In genomic region chr4:153622778-153623240, GRCh38 we compare ENCODE assay signal across 17 cellular contexts.
DNase-seq lines count a peak whose midpoint lies in the region; ATAC-seq and TF ChIP-seq lines count a peak whose summit lies in the region.
"Had no signal": no experiment of that assay in that cellular context is flagged by ENCODE, and none has a peak within 500 bp of the region (broad histone marks: within the 10 kb centered on the region; RNA-seq: fewer than 3 reads in every experiment).

No MANE protein-coding gene starts in this region.

- no peak overlapping the region for H2AFZ ChIP-seq in MM.1S (ENCODE audit: low read length)

- peak overlapping the region; percentile 17; the same call in 1 of the 2 replicates for H3K4me2 ChIP-seq in MM.1S (ENCODE audit: low read depth, low read length)
- H3K4me2 ChIP-seq: smooth muscle cell had no signal

- H3F3A ChIP-seq in MM.1S (ENCODE audit: insufficient read depth, low read length): no peaks in the 10 kb centered on the region

- no peaks in the 10 kb centered on the region for H3K9me3 ChIP-seq in CD4-positive, CD25-positive, alpha-beta regulatory T cell (ENCODE audit: control insufficient read depth in 2 of 2, low read length in 2 of 2)
- H3K9me3 ChIP-seq in MM.1S (replicated peaks; ENCODE audit: insufficient read depth, low read length): no peaks in the 10 kb centered on the region

- TF ChIP-seq CTCF in MM.1S (IDR thresholded peaks at IDR 0.05; ENCODE audit: low read length): no peak

- no peak for ATAC-seq in CD4-positive, CD25-positive, alpha-beta regulatory T cell (ENCODE audit: low read depth in 2 of 2)
- peak; percentile 48 to 60 for ATAC-seq in activated naive CD4-positive, alpha-beta T cell treated with anti-CD3 and anti-CD28 coated beads, Interleukin-2, amount 50 U/mL, for 72 hours
- ATAC-seq in HG02588 (IDR thresholded peaks at IDR 0.05; ENCODE audit: unreplicated experiment) (no peak), GM21390 (IDR thresholded peaks at IDR 0.05; ENCODE audit: unreplicated experiment) (no peak)
- ATAC-seq: HCT116 had no signal

- H3K9me3 Mint-ChIP-seq in CD4-positive, CD25-positive, alpha-beta regulatory T cell: no peaks in the 10 kb centered on the region
- no peaks in the 10 kb centered on the region for H3K9me3 Mint-ChIP-seq in activated naive CD4-positive, alpha-beta T cell treated with anti-CD3 and anti-CD28 coated beads, Interleukin-2, amount 50 U/mL, for 72 hours
- H3K9me3 Mint-ChIP-seq: activated CD4-positive, alpha-beta T cell treated with anti-CD3 and anti-CD28 coated beads, Interleukin-2, amount 10 ng/mL, durations not matched to agents 7 days and 5 days; central memory CD8-positive, alpha-beta T cell had no signal

- H4K20me1 ChIP-seq in MM.1S (ENCODE audit: insufficient read depth, low read length): no peaks in the 10 kb centered on the region

- H3K36me3 Mint-ChIP-seq in CD4-positive, CD25-positive, alpha-beta regulatory T cell: peaks cover 63% of the 10 kb centered on the region
- H3K36me3 Mint-ChIP-seq in activated naive CD4-positive, alpha-beta T cell treated with anti-CD3 and anti-CD28 coated beads, Interleukin-2, amount 50 U/mL, for 72 hours: peaks cover 14 to 25% of the 10 kb centered on the region in 2 donors

- DNase-seq in CD4-positive, CD25-positive, alpha-beta regulatory T cell: no peak
- DNase-seq in MM.1S (no peak), pons (ENCODE audit: low spot score) (peak; percentile 26), substantia nigra (lab: John Stamatoyannopoulos, UW) (no peak), NCI-H82 treated with DMSO at 0.1 percent for 48 hours (lab: John Stamatoyannopoulos, UW; ENCODE audit: unreplicated experiment) (no peak)
- DNase-seq in activated naive CD4-positive, alpha-beta T cell treated with anti-CD3 and anti-CD28 coated beads, Interleukin-2, amount 50 U/mL, for 72 hours (ENCODE audit: low spot score in 2 of 2): no peak
- DNase-seq: activated CD4-positive, alpha-beta T cell treated with anti-CD3 and anti-CD28 coated beads, Interleukin-2, amount 10 ng/mL, durations not matched to agents 7 days and 5 days; KBM-7; mesendoderm; NCI-H1417; NCI-H446 treated with DMSO at 0.1 percent for 48 hours; nucleus accumbens had no signal

- peak overlapping the region in 2 of 3 donors; percentile 4 to 75 for H3K27ac Mint-ChIP-seq in CD4-positive, CD25-positive, alpha-beta regulatory T cell
- peak overlapping the region; percentile 75 to 94 for H3K27ac Mint-ChIP-seq in activated naive CD4-positive, alpha-beta T cell treated with anti-CD3 and anti-CD28 coated beads, Interleukin-2, amount 50 U/mL, for 72 hours

- no peaks in the 10 kb centered on the region for H3K9me2 ChIP-seq in MM.1S (replicated peaks; ENCODE audit: insufficient read depth, low read length)

- H3K36me3 ChIP-seq in CD4-positive, CD25-positive, alpha-beta regulatory T cell (ENCODE audit: control insufficient read depth, insufficient read depth, low read length): peaks cover 93% of the 10 kb centered on the region
- H3K36me3 ChIP-seq in MM.1S (replicated peaks; ENCODE audit: insufficient read depth, low read length): no peaks in the 10 kb centered on the region

- no peak overlapping the region for H3K9ac ChIP-seq in MM.1S (ENCODE audit: low read length)

- H3K4me3 Mint-ChIP-seq in CD4-positive, CD25-positive, alpha-beta regulatory T cell: peak overlapping the region in 1 of 4 donors; percentile 33
- H3K4me3 Mint-ChIP-seq: activated CD4-positive, alpha-beta T cell treated with anti-CD3 and anti-CD28 coated beads, Interleukin-2, amount 10 ng/mL, durations not matched to agents 7 days and 5 days; central memory CD8-positive, alpha-beta T cell had no signal

- H3K4me3 ChIP-seq in CD4-positive, CD25-positive, alpha-beta regulatory T cell (ENCODE audit: low read depth, low read length): no peak overlapping the region
- H3K4me3 ChIP-seq in MM.1S (ENCODE audit: low read length): no peak overlapping the region
- H3K4me3 ChIP-seq: smooth muscle cell had no signal

- no peaks in the 10 kb centered on the region for H3K27me3 ChIP-seq in CD4-positive, CD25-positive, alpha-beta regulatory T cell (ENCODE audit: control insufficient read depth, insufficient read depth, low read length)
- H3K27me3 ChIP-seq in MM.1S (replicated peaks; ENCODE audit: insufficient read depth, low read length): no peaks in the 10 kb centered on the region

- no peaks in the 10 kb centered on the region for H3K79me2 ChIP-seq in MM.1S (ENCODE audit: low read length)

- H3K27ac ChIP-seq in CD4-positive, CD25-positive, alpha-beta regulatory T cell (ENCODE audit: insufficient read depth, low read length, poor library complexity, severe bottlenecking): no peak overlapping the region
- H3K27ac ChIP-seq in MM.1S (ENCODE audit: low read length) (no peak overlapping the region), substantia nigra (ENCODE audit: low read depth, low read length, poor library complexity, severe bottlenecking) (no peak overlapping the region)

- H3K27me3 Mint-ChIP-seq in CD4-positive, CD25-positive, alpha-beta regulatory T cell: no peaks in the 10 kb centered on the region
- H3K27me3 Mint-ChIP-seq: activated CD4-positive, alpha-beta T cell treated with anti-CD3 and anti-CD28 coated beads, Interleukin-2, amount 10 ng/mL, durations not matched to agents 7 days and 5 days; central memory CD8-positive, alpha-beta T cell had no signal

- H3K4me1 Mint-ChIP-seq in CD4-positive, CD25-positive, alpha-beta regulatory T cell: peaks cover 5 to 15% (median 7%) of the 10 kb centered on the region in 4 donors

- H3K4me1 ChIP-seq in CD4-positive, CD25-positive, alpha-beta regulatory T cell (ENCODE audit: control insufficient read depth, insufficient read depth, low read length, poor library complexity, severe bottlenecking): no peaks in the 10 kb centered on the region
- H3K4me1 ChIP-seq in MM.1S (ENCODE audit: low read length): peaks cover 11% of the 10 kb centered on the region; the same call in 1 of the 2 replicates

Comparison
In these comparisons a context has a peak if more than half of its experiments do, and no peak if none do; other contexts are left out.
1. ATAC-seq: peak in activated naive CD4-positive, alpha-beta T cell treated with anti-CD3 and anti-CD28 coated beads, Interleukin-2, amount 50 U/mL, for 72 hours (2 of 2); none in CD4-positive, CD25-positive, alpha-beta regulatory T cell (0 of 2), HG02588 (single experiment) and GM21390 (single experiment).